In genomic region chr2:66573866-66574265, GRCh38 we compare ENCODE assay signal across 14 cellular contexts.
DNase-seq lines count a peak whose midpoint lies in the region; ATAC-seq and TF ChIP-seq lines count a peak whose summit lies in the region.
"Had no signal": no experiment of that assay in that cellular context is flagged by ENCODE, and none has a peak within 500 bp of the region (broad histone marks: within the 10 kb centered on the region; RNA-seq: fewer than 3 reads in every experiment).

No MANE protein-coding gene starts in this region.

- H3K4me3 ChIP-seq in BE2C (ENCODE audit: low read depth, low read length) (peak overlapping the region; percentile 42; the same call in 1 of the 2 replicates), endocrine pancreas (ENCODE audit: control insufficient read depth, insufficient read depth, low read length) (no peak overlapping the region), muscle layer of colon (ENCODE audit: low read depth in 1 of 2, low read length in 2 of 2) (peak overlapping the region in 1 of 2 donors; percentile 10)

- H3K36me3 Mint-ChIP-seq in activated CD8-positive, alpha-beta memory T cell treated with anti-CD3 and anti-CD28 coated beads, Interleukin-2, amount 10 ng/mL, durations not matched to agents 7 days and 5 days = no peaks in the 10 kb centered on the region

- H3K36me3 ChIP-seq in BE2C (no peaks in the 10 kb centered on the region), endocrine pancreas (ENCODE audit: control insufficient read depth, insufficient read depth, low read length) (no peaks in the 10 kb centered on the region), muscle layer of colon (ENCODE audit: insufficient read depth, low read length) (peaks cover 32% of the 10 kb centered on the region)

- CTCF ChIA-PET in activated CD8-positive, alpha-beta memory T cell treated with anti-CD3 and anti-CD28 coated beads, Interleukin-2, amount 10 ng/mL, durations not matched to agents 7 days and 5 days (lab: Charles Lee) = no interaction called here

- H3K9ac ChIP-seq in endocrine pancreas (ENCODE audit: control insufficient read depth, insufficient read depth, low read length) (peak overlapping the region; percentile 30), muscle layer of colon (ENCODE audit: low read length) (peak overlapping the region; percentile 42)
- H3K9ac ChIP-seq: parathyroid adenoma had no signal

- no peak overlapping the region for H3K27ac Mint-ChIP-seq in activated CD8-positive, alpha-beta memory T cell treated with anti-CD3 and anti-CD28 coated beads, Interleukin-2, amount 10 ng/mL, durations not matched to agents 7 days and 5 days
- H3K27ac Mint-ChIP-seq: T-helper 17 cell had no signal

- no peak for DNase-seq in BE2C
- peak; percentile 74 for DNase-seq in NCI-H1417 treated with DMSO at 0.1 percent for 48 hours (lab: John Stamatoyannopoulos, UW)
- no peak for DNase-seq in activated CD8-positive, alpha-beta memory T cell treated with anti-CD3 and anti-CD28 coated beads, Interleukin-2, amount 10 ng/mL, durations not matched to agents 7 days and 5 days
- DNase-seq in NCI-H187 (lab: John Stamatoyannopoulos, UW) = no peak
- DNase-seq in T-helper 2 cell = no peak
- DNase-seq: heart left ventricle, T-helper 17 cell had no signal

- peaks cover 46% of the 10 kb centered on the region for H3K27me3 Mint-ChIP-seq in activated CD8-positive, alpha-beta memory T cell treated with anti-CD3 and anti-CD28 coated beads, Interleukin-2, amount 10 ng/mL, durations not matched to agents 7 days and 5 days

- H3K27me3 ChIP-seq in BE2C (no peaks in the 10 kb centered on the region), endocrine pancreas (ENCODE audit: control insufficient read depth, insufficient read depth, low read length) (no peaks in the 10 kb centered on the region), muscle layer of colon (ENCODE audit: control insufficient read depth in 1 of 2, insufficient read depth in 2 of 2, low read length in 2 of 2) (peaks cover 0 to 12% of the 10 kb centered on the region in 2 donors)

- no peaks in the 10 kb centered on the region for H3K9me3 Mint-ChIP-seq in activated CD8-positive, alpha-beta memory T cell treated with anti-CD3 and anti-CD28 coated beads, Interleukin-2, amount 10 ng/mL, durations not matched to agents 7 days and 5 days (ENCODE audit: low read depth)

- no peaks in the 10 kb centered on the region for H3K4me1 Mint-ChIP-seq in activated CD8-positive, alpha-beta memory T cell treated with anti-CD3 and anti-CD28 coated beads, Interleukin-2, amount 10 ng/mL, durations not matched to agents 7 days and 5 days

- H3K27ac ChIP-seq in muscle layer of colon (ENCODE audit: low read depth, low read length) = peak overlapping the region; percentile 89
- H3K27ac ChIP-seq: C4-2B, KMS-11, parathyroid adenoma had no signal

- H3K9me3 ChIP-seq in BE2C (no peaks in the 10 kb centered on the region), endocrine pancreas (ENCODE audit: control insufficient read depth, low read length) (no peaks in the 10 kb centered on the region), muscle layer of colon (ENCODE audit: low read length) (no peaks in the 10 kb centered on the region)
- H3K9me3 ChIP-seq: heart left ventricle had no signal

- no peak for ATAC-seq in HG02970 (IDR thresholded peaks at IDR 0.05; ENCODE audit: low FRiP score, unreplicated experiment)
- ATAC-seq in activated CD8-positive, alpha-beta memory T cell treated with anti-CD3 and anti-CD28 coated beads, Interleukin-2, amount 10 ng/mL, durations not matched to agents 7 days and 5 days = no peak
- ATAC-seq: T-helper 17 cell had no signal

- peaks cover 1% of the 10 kb centered on the region for H3K4me1 ChIP-seq in BE2C
- peaks cover 25% of the 10 kb centered on the region for H3K4me1 ChIP-seq in endocrine pancreas (ENCODE audit: control insufficient read depth, insufficient read depth, low read length)
- H3K4me1 ChIP-seq in muscle layer of colon (ENCODE audit: insufficient read depth, low read length) = peaks cover 33% of the 10 kb centered on the region
- H3K4me1 ChIP-seq: parathyroid adenoma had no signal

- TF ChIP-seq CTCF in BE2C (IDR thresholded peaks at IDR 0.05; ENCODE audit: low read depth, low read length) = no peak

- no peak overlapping the region for H3K4me3 Mint-ChIP-seq in activated CD8-positive, alpha-beta memory T cell treated with anti-CD3 and anti-CD28 coated beads, Interleukin-2, amount 10 ng/mL, durations not matched to agents 7 days and 5 days
- H3K4me3 Mint-ChIP-seq: central memory CD8-positive, alpha-beta T cell; T-helper 17 cell had no signal
